ENCODE assay signal across 10 cellular contexts in genomic region chr10:62019013-62019684, GRCh38.
A peak's percentile ranks its signal among the peaks of the same experiment; 100 is the strongest.
DNase-seq lines count a peak whose midpoint lies in the region; TF ChIP-seq lines count a peak whose summit lies in the region.
"Had no signal": no experiment of that assay in that cellular context is flagged by ENCODE, and none has a peak within 500 bp of the region (broad histone marks: within the 10 kb centered on the region; RNA-seq: fewer than 3 reads in every experiment).

No MANE protein-coding gene starts in this region.

- peak overlapping the region; percentile 33 for H3K4me3 ChIP-seq in GM23248
- no peak overlapping the region for H3K4me3 ChIP-seq in Peyer's patch
- H3K4me3 ChIP-seq in skeletal muscle tissue (ENCODE audit: low read length in 3 of 3) = peak overlapping the region in 1 of 3 donors; percentile 2

- H3K27me3 ChIP-seq in GM23248 (replicated peaks; ENCODE audit: insufficient read depth) (no peaks in the 10 kb centered on the region), Peyer's patch (no peaks in the 10 kb centered on the region), skeletal muscle tissue (ENCODE audit: control insufficient read depth in 3 of 3, insufficient read depth in 3 of 3, low read length in 3 of 3) (no peaks in the 10 kb centered on the region)

- no peak overlapping the region for H2AFZ ChIP-seq in GM23248

- H3K79me2 ChIP-seq in GM23248 (ENCODE audit: insufficient read depth) = peaks cover 26% of the 10 kb centered on the region

- no peaks in the 10 kb centered on the region for H3K36me3 ChIP-seq in GM23248 (ENCODE audit: low read depth)
- no peaks in the 10 kb centered on the region for H3K36me3 ChIP-seq in Peyer's patch
- H3K36me3 ChIP-seq in skeletal muscle tissue (ENCODE audit: control insufficient read depth in 3 of 3, insufficient read depth in 3 of 3, low read length in 3 of 3) = no peaks in the 10 kb centered on the region

- peak overlapping the region; percentile 63 for H3K27ac ChIP-seq in GM23248
- H3K27ac ChIP-seq in Peyer's patch = peak overlapping the region; percentile 24 to 79 (median 59)
- H3K27ac ChIP-seq in epithelial cell of prostate = peak overlapping the region; percentile 91
- peak overlapping the region; percentile 65 for H3K27ac ChIP-seq in skeletal muscle tissue (ENCODE audit: low read depth, low read length)

- 26 to 27% methylated on average over 8 of the region's 8 CpGs for WGBS in GM23248 (ENCODE audit: low coverage in 1 of 2, low lambda C conversion rate in 2 of 2, missing lambda C conversion rate in 2 of 2), 2 experiments

- H3K4me2 ChIP-seq in GM23248 (ENCODE audit: unreplicated experiment) = peak overlapping the region; percentile 60

- TF ChIP-seq CTCF in Peyer's patch (IDR thresholded peaks at IDR 0.05) = no peak

- H3K9ac ChIP-seq in GM23248 = peak overlapping the region; percentile 36
- H3K9ac ChIP-seq in skeletal muscle tissue (ENCODE audit: low read depth in 1 of 3, low read length in 3 of 3) = no peak overlapping the region

- intact Hi-C loops in head of caudate nucleus (cut with DNase I) = no loop called here

- peaks cover 48% of the 10 kb centered on the region for H3F3A ChIP-seq in GM23248 (ENCODE audit: insufficient read depth)

- H3K9me2 ChIP-seq in GM23248 (ENCODE audit: insufficient read depth) = no peaks in the 10 kb centered on the region

- H3K9me3 ChIP-seq in GM23248 (ENCODE audit: low read depth) (no peaks in the 10 kb centered on the region), Peyer's patch (no peaks in the 10 kb centered on the region), skeletal muscle tissue (ENCODE audit: control insufficient read depth in 3 of 3, low read length in 3 of 3) (no peaks in the 10 kb centered on the region)

- peak; percentile 67 for DNase-seq in GM23248
- DNase-seq in Peyer's patch = no peak
- peak; percentile 64 for DNase-seq in epithelial cell of prostate (ENCODE audit: low read depth, low spot score)
- no peak for DNase-seq in stimulated activated CD4-positive, alpha-beta T cell treated with anti-CD3 and anti-CD28 coated beads, Interleukin-15, amount 100 ng/mL, for 24 hours
- DNase-seq in Kasumi-1 (lab: John Stamatoyannopoulos, UW) = no peak
- no peak for DNase-seq in head of caudate nucleus
- DNase-seq in cerebellar cortex (ENCODE audit: low spot score) = no peak
- DNase-seq: anterior cingulate cortex; stimulated activated CD4-positive, alpha-beta T cell treated with anti-CD3 and anti-CD28 coated beads, Interleukin-4, amount 100 ng/mL, for 24 hours had no signal

- TF ChIP-seq POLR2A in Peyer's patch (IDR thresholded peaks at IDR 0.05) = no peak

- in situ Hi-C loops in GM23248 (cut with MboI) = no loop called here

- no peaks in the 10 kb centered on the region for H4K20me1 ChIP-seq in GM23248 (ENCODE audit: insufficient read depth)

- H3K4me1 ChIP-seq in GM23248 (ENCODE audit: insufficient read depth) (peaks cover 57% of the 10 kb centered on the region), Peyer's patch (peaks cover 0 to 24% (median 6%) of the 10 kb centered on the region in 4 donors), skeletal muscle tissue (ENCODE audit: control insufficient read depth in 3 of 3, insufficient read depth in 3 of 3, low read length in 3 of 3) (peaks cover 2 to 31% (median 31%) of the 10 kb centered on the region in 3 donors)

Comparison
In these comparisons a context has a peak if more than half of its experiments do, and no peak if none do; other contexts are left out.
1. DNase-seq: peak in GM23248 (single experiment) and epithelial cell of prostate (single experiment); none in Peyer's patch (0 of 3), stimulated activated CD4-positive, alpha-beta T cell treated with anti-CD3 and anti-CD28 coated beads, Interleukin-15, amount 100 ng/mL, for 24 hours (single experiment), Kasumi-1 (0 of 2), head of caudate nucleus (0 of 42) and cerebellar cortex (single experiment).
2. Peak in every context shown above with its lines, with median percentiles within 50 percentile points of each other: H3K27ac ChIP-seq.